ENCODE assay signal across 23 cellular contexts in genomic region chr7:84847790-84848189, GRCh38.
DNase-seq lines count a peak whose midpoint lies in the region; ATAC-seq, FAIRE-seq and TF ChIP-seq lines count a peak whose summit lies in the region.
"Had no signal": no experiment of that assay in that cellular context is flagged by ENCODE, and none has a peak within 500 bp of the region (broad histone marks: within the 10 kb centered on the region; RNA-seq: fewer than 3 reads in every experiment).

No MANE protein-coding gene starts in this region.

- no peaks in the 10 kb centered on the region for H3K79me2 ChIP-seq in GM12878 (ENCODE audit: control insufficient read depth, insufficient read depth, low read length)

- TF ChIP-seq CTCF in GM12878 (IDR thresholded peaks at IDR 0.05 in 2 of 3, conservative IDR thresholded peaks at IDR 0.05 in 1 of 3; ENCODE audit: control insufficient read depth in 2 of 3, extremely low read depth in 1 of 3, insufficient read depth in 1 of 3, low read depth in 3 of 3, low read length in 3 of 3): no peak
- TF ChIP-seq CTCF in prostate gland (IDR thresholded peaks at IDR 0.05): no peak

- H3K9me3 ChIP-seq in GM12878 (replicated peaks; ENCODE audit: control insufficient read depth, insufficient read depth, low read length) (no peaks in the 10 kb centered on the region), prostate gland (no peaks in the 10 kb centered on the region)
- H3K9me3 ChIP-seq: BLaER1 had no signal

- H3K36me3 Mint-ChIP-seq in activated CD4-positive, alpha-beta T cell treated with anti-CD3 and anti-CD28 coated beads for 36 hours (ENCODE audit: low read depth): no peaks in the 10 kb centered on the region
- H3K36me3 Mint-ChIP-seq in activated CD4-positive, alpha-beta T cell treated with anti-CD3 and anti-CD28 coated beads, Interleukin-2, amount 10 ng/mL, durations not matched to agents 7 days and 5 days (ENCODE audit: low read depth): no peaks in the 10 kb centered on the region
- H3K36me3 Mint-ChIP-seq: CD4-positive, alpha-beta memory T cell had no signal

- no peaks in the 10 kb centered on the region for H3K9me3 Mint-ChIP-seq in activated CD4-positive, alpha-beta T cell treated with anti-CD3 and anti-CD28 coated beads for 36 hours (ENCODE audit: low read depth)
- no peaks in the 10 kb centered on the region for H3K9me3 Mint-ChIP-seq in activated CD4-positive, alpha-beta T cell treated with anti-CD3 and anti-CD28 coated beads, Interleukin-2, amount 10 ng/mL, durations not matched to agents 7 days and 5 days

- ATAC-seq in GM21717 (IDR thresholded peaks at IDR 0.05; ENCODE audit: unreplicated experiment): peak; percentile 49
- peak; percentile 58 for ATAC-seq in GM12878
- no peak for ATAC-seq in activated CD4-positive, alpha-beta T cell treated with anti-CD3 and anti-CD28 coated beads for 36 hours
- ATAC-seq in Right ventricle myocardium superior (ENCODE audit: poor library complexity): no peak
- ATAC-seq: HepG2, PC-3 had no signal

- TF ChIP-seq POLR2A in GM12878 (IDR thresholded peaks at IDR 0.05; ENCODE audit: low read depth, low read length) (no peak), prostate gland (IDR thresholded peaks at IDR 0.05) (no peak)

- no peak overlapping the region for H2AFZ ChIP-seq in GM12878 (ENCODE audit: control insufficient read depth, low read depth, low read length)

- RAD21 ChIA-PET in GM12878 (lab: Charles Lee; ENCODE audit: unreplicated experiment): no interaction called here

- SMC1A ChIA-PET in GM12878 (lab: Charles Lee; ENCODE audit: uncharacterized antibody, unreplicated experiment): no interaction called here

- BruUV-seq in GM12878 (replicated peaks; lab: Mats Ljungman, UMichigan): no TSS peak

- POLR2A ChIA-PET in GM12878 (lab: Charles Lee): no interaction called here
- POLR2A ChIA-PET in activated CD4-positive, alpha-beta T cell treated with anti-CD3 and anti-CD28 coated beads for 36 hours (lab: Charles Lee): no interaction called here
- POLR2A ChIA-PET in activated CD4-positive, alpha-beta T cell treated with anti-CD3 and anti-CD28 coated beads, Interleukin-2, amount 10 ng/mL, durations not matched to agents 7 days and 5 days (lab: Charles Lee): no interaction called here

- no peaks in the 10 kb centered on the region for H3K4me1 ChIP-seq in GM12878 (ENCODE audit: control insufficient read depth, insufficient read depth, low read length)
- H3K4me1 ChIP-seq in prostate gland (replicated peaks): no peaks in the 10 kb centered on the region
- H3K4me1 ChIP-seq: BLaER1 had no signal

- H3K4me1 Mint-ChIP-seq in activated CD4-positive, alpha-beta T cell treated with anti-CD3 and anti-CD28 coated beads for 36 hours: no peaks in the 10 kb centered on the region
- no peaks in the 10 kb centered on the region for H3K4me1 Mint-ChIP-seq in activated CD4-positive, alpha-beta T cell treated with anti-CD3 and anti-CD28 coated beads, Interleukin-2, amount 10 ng/mL, durations not matched to agents 7 days and 5 days
- H3K4me1 Mint-ChIP-seq: CD4-positive, alpha-beta memory T cell had no signal

- no peak for FAIRE-seq in GM12878 (lab: Jason Lieb, UNC)
- FAIRE-seq: A204.1, H1, HepG2 had no signal

- H3K27ac Mint-ChIP-seq in activated CD4-positive, alpha-beta T cell treated with anti-CD3 and anti-CD28 coated beads for 36 hours: no peak overlapping the region
- H3K27ac Mint-ChIP-seq in activated CD4-positive, alpha-beta T cell treated with anti-CD3 and anti-CD28 coated beads, Interleukin-2, amount 10 ng/mL, durations not matched to agents 7 days and 5 days: no peak overlapping the region
- H3K27ac Mint-ChIP-seq: CD4-positive, alpha-beta memory T cell had no signal

- H3K4me2 ChIP-seq in GM12878 (ENCODE audit: control insufficient read depth, insufficient read depth): no peak overlapping the region
- H3K4me2 ChIP-seq: BLaER1, KMS-11 had no signal

- no peak for TF ChIP-seq EP300 in GM12878 (IDR thresholded peaks at IDR 0.05; ENCODE audit: borderline replicate concordance in 1 of 2, control insufficient read depth in 1 of 2, low read depth in 2 of 2, low read length in 2 of 2)

- no peaks in the 10 kb centered on the region for H4K20me1 ChIP-seq in GM12878 (ENCODE audit: control insufficient read depth, insufficient read depth)
- H4K20me1 ChIP-seq: BLaER1 had no signal

- no peaks in the 10 kb centered on the region for H3K36me3 ChIP-seq in GM12878 (ENCODE audit: control insufficient read depth in 2 of 2, insufficient read depth in 2 of 2, low read length in 1 of 2)
- H3K36me3 ChIP-seq in prostate gland: no peaks in the 10 kb centered on the region
- H3K36me3 ChIP-seq: BLaER1 had no signal

- H3K4me3 ChIP-seq in GM12878 (no peak overlapping the region), prostate gland (no peak overlapping the region)
- H3K4me3 ChIP-seq: BLaER1 had no signal

- WGBS in GM12878 (ENCODE audit: insufficient coverage, insufficient replicate concordance, low lambda C conversion rate, missing lambda C conversion rate): 0% methylated on average over 3 of the region's 3 CpGs
- 76% methylated on average over 3 of the region's 3 CpGs for WGBS in prostate gland

- H3K4me3 Mint-ChIP-seq in activated CD4-positive, alpha-beta T cell treated with anti-CD3 and anti-CD28 coated beads for 36 hours: no peak overlapping the region
- H3K4me3 Mint-ChIP-seq in activated CD4-positive, alpha-beta T cell treated with anti-CD3 and anti-CD28 coated beads, Interleukin-2, amount 10 ng/mL, durations not matched to agents 7 days and 5 days: no peak overlapping the region
- H3K4me3 Mint-ChIP-seq: CD4-positive, alpha-beta memory T cell had no signal

- intact Hi-C loops in GM12878 (cut with micrococcal nuclease; ENCODE audit: unreplicated experiment): no loop called here
- intact Hi-C loops in activated CD4-positive, alpha-beta T cell treated with anti-CD3 and anti-CD28 coated beads for 36 hours (cut with DNase I, micrococcal nuclease): no loop called here
- intact Hi-C loops in prostate gland (cut with DNase I): no loop called here
- intact Hi-C loops in Right ventricle myocardium superior (cut with DNase I): no loop called here

- H3K27me3 ChIP-seq in GM12878 (replicated peaks in 1 of 2; ENCODE audit: control insufficient read depth in 2 of 2, insufficient read depth in 2 of 2, low read length in 1 of 2) (no peaks in the 10 kb centered on the region), prostate gland (replicated peaks; ENCODE audit: insufficient read depth) (no peaks in the 10 kb centered on the region)
- H3K27me3 ChIP-seq: BLaER1 had no signal

- CTCF ChIA-PET in GM12878 (lab: Yijun Ruan, JAX): no interaction called here
- CTCF ChIA-PET in activated CD4-positive, alpha-beta T cell treated with anti-CD3 and anti-CD28 coated beads for 36 hours (lab: Charles Lee): no interaction called here
- CTCF ChIA-PET in activated CD4-positive, alpha-beta T cell treated with anti-CD3 and anti-CD28 coated beads, Interleukin-2, amount 10 ng/mL, durations not matched to agents 7 days and 5 days (lab: Charles Lee): no interaction called here

- H3K9ac ChIP-seq in GM12878 (ENCODE audit: control insufficient read depth, insufficient read depth, low read length): no peak overlapping the region
- H3K9ac ChIP-seq: BLaER1, KMS-11 had no signal

- no peak overlapping the region for H3K27ac ChIP-seq in GM12878 (ENCODE audit: control insufficient read depth, insufficient read depth)
- H3K27ac ChIP-seq in prostate gland: no peak overlapping the region
- H3K27ac ChIP-seq: BLaER1, KMS-11, RWPE1 had no signal

- in situ Hi-C loops in GM12878 (cut with MboI): no loop called here

- no peaks in the 10 kb centered on the region for H3K27me3 Mint-ChIP-seq in activated CD4-positive, alpha-beta T cell treated with anti-CD3 and anti-CD28 coated beads for 36 hours
- H3K27me3 Mint-ChIP-seq in activated CD4-positive, alpha-beta T cell treated with anti-CD3 and anti-CD28 coated beads, Interleukin-2, amount 10 ng/mL, durations not matched to agents 7 days and 5 days: no peaks in the 10 kb centered on the region
- H3K27me3 Mint-ChIP-seq: CD4-positive, alpha-beta memory T cell had no signal

- peak; percentile 4 for DNase-seq in Daoy (ENCODE audit: low read depth)
- DNase-seq in GM12878 (ENCODE audit: low read depth, low spot score): no peak
- peak; percentile 19 for DNase-seq in iris pigment epithelial cell (ENCODE audit: low read depth)
- no peak for DNase-seq in activated CD4-positive, alpha-beta T cell treated with anti-CD3 and anti-CD28 coated beads for 36 hours
- no peak for DNase-seq in prostate gland (ENCODE audit: low spot score)
- no peak for DNase-seq in activated CD4-positive, alpha-beta T cell treated with anti-CD3 and anti-CD28 coated beads, Interleukin-2, amount 10 ng/mL, durations not matched to agents 7 days and 5 days
- no peak for DNase-seq in Right ventricle myocardium superior
- DNase-seq: CD4-positive, alpha-beta memory T cell; DMS79 treated with DMSO at 0.1 percent for 48 hours; GDM1; NCI-H1417 treated with DMSO at 0.1 percent for 48 hours; NCI-H187 treated with DMSO at 0.1 percent for 48 hours; NCI-H2227 treated with DMSO at 0.1 percent for 48 hours; NCI-H524; NCI-H82; PC-3 had no signal

- TF ChIP-seq RAD21 in GM12878 (IDR thresholded peaks at IDR 0.05; ENCODE audit: insufficient read depth, low read depth, low read length): no peak

TF ChIP-seq in GM12878, 131 proteins besides CTCF, POLR2A, EP300 and RAD21 (continues in another document):
- TF ChIP-seq FOXM1 (IDR thresholded peaks at IDR 0.05; ENCODE audit: low read depth, low read length) (no peak), E4F1 (IDR thresholded peaks at IDR 0.05; ENCODE audit: borderline replicate concordance, partially characterized antibody) (no peak)

Comparison
In these comparisons a context has a peak if more than half of its experiments do, and no peak if none do; other contexts are left out.
1. DNase-seq: peak in Daoy (single experiment) and iris pigment epithelial cell (single experiment); none in GM12878 (single experiment), activated CD4-positive, alpha-beta T cell treated with anti-CD3 and anti-CD28 coated beads for 36 hours (single experiment), prostate gland (single experiment), activated CD4-positive, alpha-beta T cell treated with anti-CD3 and anti-CD28 coated beads, Interleukin-2, amount 10 ng/mL, durations not matched to agents 7 days and 5 days (single experiment) and Right ventricle myocardium superior (single experiment).
2. ATAC-seq: peak in GM21717 (single experiment) and GM12878 (single experiment); none in activated CD4-positive, alpha-beta T cell treated with anti-CD3 and anti-CD28 coated beads for 36 hours (single experiment) and Right ventricle myocardium superior (single experiment).